17 cellular contexts compared by ENCODE assay signal in the genomic region with DNA sequence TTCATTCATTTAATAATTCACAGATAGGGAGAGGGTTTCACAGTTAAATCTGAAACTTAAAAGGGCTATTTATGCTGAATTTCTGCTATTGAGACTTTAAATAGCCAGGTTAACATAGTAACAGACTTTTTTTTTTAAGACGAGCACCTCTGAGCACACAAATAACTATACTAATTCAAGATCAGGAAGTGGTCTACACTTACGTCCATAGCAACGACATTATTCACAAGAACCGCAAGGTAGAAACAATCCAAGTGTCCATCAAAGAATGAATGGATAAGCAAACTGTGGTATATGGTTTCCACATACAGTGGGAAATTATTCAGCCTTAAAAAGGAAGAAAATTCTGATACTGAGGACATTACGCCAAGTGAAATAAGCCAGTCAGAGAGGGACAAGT.
DNase-seq lines count a peak whose midpoint lies in the region; ATAC-seq and TF ChIP-seq lines count a peak whose summit lies in the region.
"Had no signal": no experiment of that assay in that cellular context is flagged by ENCODE, and none has a peak within 500 bp of the region (broad histone marks: within the 10 kb centered on the region; RNA-seq: fewer than 3 reads in every experiment).

No MANE protein-coding gene starts in this region.

- intact Hi-C loops in activated B cell treated with CpG ODN at 0.5 μM for 24 hours (cut with micrococcal nuclease) (no loop called here), lower lobe of right lung (cut with DNase I) (no loop called here)

- DNase-seq in GM10266 (ENCODE audit: extremely low spot score) (peak; percentile 59), activated B cell treated with CpG ODN at 0.5 μM for 24 hours (no peak), lower lobe of right lung (no peak), NCI-H2029 treated with DMSO at 0.1 percent for 48 hours (lab: John Stamatoyannopoulos, UW) (no peak), NCI-H748 treated with DMSO at 0.1 percent for 48 hours (lab: John Stamatoyannopoulos, UW) (no peak), MV-4-11 (lab: John Stamatoyannopoulos, UW) (no peak)
- DNase-seq: activated CD8-positive, alpha-beta memory T cell treated with anti-CD3 and anti-CD28 coated beads, Interleukin-2, amount 10 ng/mL, durations not matched to agents 7 days and 5 days; mucosa of descending colon; NCI-H146; NCI-H69; Right ventricle myocardium superior; stimulated activated CD4-positive, alpha-beta T cell treated with anti-CD3 and anti-CD28 coated beads, Interleukin-2, amount 100 ng/mL, for 24 hours had no signal

- peak; percentile 89 for ATAC-seq in GM19452 (IDR thresholded peaks at IDR 0.05; ENCODE audit: unreplicated experiment)
- peak; percentile 59 for ATAC-seq in HG03060 (IDR thresholded peaks at IDR 0.05; ENCODE audit: low read depth, unreplicated experiment)
- ATAC-seq in activated B cell treated with CpG ODN at 0.5 μM for 24 hours (ENCODE audit: low read depth) = peak; percentile 40
- ATAC-seq in lower lobe of right lung = no peak
- ATAC-seq: activated CD8-positive, alpha-beta memory T cell treated with anti-CD3 and anti-CD28 coated beads, Interleukin-2, amount 10 ng/mL, durations not matched to agents 7 days and 5 days; HepG2; mucosa of descending colon had no signal

- no peaks in the 10 kb centered on the region for H3K27me3 ChIP-seq in lower lobe of right lung (ENCODE audit: low read depth)

- H3K4me1 ChIP-seq in lower lobe of right lung = no peaks in the 10 kb centered on the region

- POLR2A ChIA-PET in activated B cell treated with CpG ODN at 0.5 μM for 24 hours (lab: Charles Lee) = no interaction called here

- TF ChIP-seq CTCF in GM10266 (IDR thresholded peaks at IDR 0.05; ENCODE audit: control insufficient read depth, insufficient read depth, low read depth, missing control alignments) (no peak), activated B cell treated with CpG ODN at 0.5 μM for 24 hours (IDR thresholded peaks at IDR 0.05) (no peak), lower lobe of right lung (IDR thresholded peaks at IDR 0.05) (no peak)

- H3K36me3 Mint-ChIP-seq in activated B cell treated with CpG ODN at 0.5 μM for 24 hours (ENCODE audit: low read depth) = no peaks in the 10 kb centered on the region
- H3K36me3 Mint-ChIP-seq: activated CD8-positive, alpha-beta memory T cell treated with anti-CD3 and anti-CD28 coated beads, Interleukin-2, amount 10 ng/mL, durations not matched to agents 7 days and 5 days; activated naive CD4-positive, alpha-beta T cell treated with anti-CD3 and anti-CD28 coated beads, Interleukin-2, amount 50 U/mL, for 24 hours had no signal

- no peaks in the 10 kb centered on the region for H3K27me3 Mint-ChIP-seq in activated B cell treated with CpG ODN at 0.5 μM for 24 hours
- H3K27me3 Mint-ChIP-seq: activated CD8-positive, alpha-beta memory T cell treated with anti-CD3 and anti-CD28 coated beads, Interleukin-2, amount 10 ng/mL, durations not matched to agents 7 days and 5 days; activated naive CD4-positive, alpha-beta T cell treated with anti-CD3 and anti-CD28 coated beads, Interleukin-2, amount 50 U/mL, for 24 hours; progenitor cell of endocrine pancreas had no signal

- H3K9me3 ChIP-seq in lower lobe of right lung = no peaks in the 10 kb centered on the region
- H3K9me3 ChIP-seq: mucosa of descending colon had no signal

- no peak overlapping the region for H3K27ac ChIP-seq in lower lobe of right lung

- no peaks in the 10 kb centered on the region for H3K36me3 ChIP-seq in lower lobe of right lung

- peaks cover 18% of the 10 kb centered on the region for H3K4me1 Mint-ChIP-seq in activated B cell treated with CpG ODN at 0.5 μM for 24 hours
- H3K4me1 Mint-ChIP-seq: activated CD8-positive, alpha-beta memory T cell treated with anti-CD3 and anti-CD28 coated beads, Interleukin-2, amount 10 ng/mL, durations not matched to agents 7 days and 5 days; activated naive CD4-positive, alpha-beta T cell treated with anti-CD3 and anti-CD28 coated beads, Interleukin-2, amount 50 U/mL, for 24 hours had no signal

- no peak overlapping the region for H3K4me3 Mint-ChIP-seq in activated B cell treated with CpG ODN at 0.5 μM for 24 hours
- H3K4me3 Mint-ChIP-seq: activated CD8-positive, alpha-beta memory T cell treated with anti-CD3 and anti-CD28 coated beads, Interleukin-2, amount 10 ng/mL, durations not matched to agents 7 days and 5 days; activated naive CD4-positive, alpha-beta T cell treated with anti-CD3 and anti-CD28 coated beads, Interleukin-2, amount 50 U/mL, for 24 hours had no signal

- H3K4me3 ChIP-seq in lower lobe of right lung = no peak overlapping the region
- H3K4me3 ChIP-seq: mucosa of descending colon had no signal

- H3K27ac Mint-ChIP-seq in activated B cell treated with CpG ODN at 0.5 μM for 24 hours = no peak overlapping the region
- H3K27ac Mint-ChIP-seq: activated CD8-positive, alpha-beta memory T cell treated with anti-CD3 and anti-CD28 coated beads, Interleukin-2, amount 10 ng/mL, durations not matched to agents 7 days and 5 days; activated naive CD4-positive, alpha-beta T cell treated with anti-CD3 and anti-CD28 coated beads, Interleukin-2, amount 50 U/mL, for 24 hours; progenitor cell of endocrine pancreas had no signal

- CTCF ChIA-PET in activated B cell treated with CpG ODN at 0.5 μM for 24 hours (lab: Charles Lee) = no interaction called here

- H3K9me3 Mint-ChIP-seq in activated B cell treated with CpG ODN at 0.5 μM for 24 hours = peaks cover 4% of the 10 kb centered on the region
- H3K9me3 Mint-ChIP-seq: activated naive CD4-positive, alpha-beta T cell treated with anti-CD3 and anti-CD28 coated beads, Interleukin-2, amount 50 U/mL, for 24 hours had no signal

Comparison
In these comparisons a context has a peak if more than half of its experiments do, and no peak if none do; other contexts are left out.
1. ATAC-seq: peak in GM19452 (single experiment), HG03060 (single experiment) and activated B cell treated with CpG ODN at 0.5 μM for 24 hours (single experiment); none in lower lobe of right lung (0 of 2).